Comparison of ENCODE assay signal across 8 cellular contexts in genomic region chr2:109510136-109511028, GRCh38.
A peak's percentile ranks its signal among the peaks of the same experiment; 100 is the strongest.
DNase-seq lines count a peak whose midpoint lies in the region; ATAC-seq lines count a peak whose summit lies in the region.

No MANE protein-coding gene starts in this region.

- no peaks in the 10 kb centered on the region for H3K36me3 Mint-ChIP-seq in CD4-positive, CD25-positive, alpha-beta regulatory T cell
- H3K36me3 Mint-ChIP-seq in central memory CD8-positive, alpha-beta T cell (ENCODE audit: insufficient read depth), result peaks cover 5% of the 10 kb centered on the region

- peak; percentile 57 to 60 for ATAC-seq in CD4-positive, CD25-positive, alpha-beta regulatory T cell (ENCODE audit: low read depth in 2 of 2)
- no peak for ATAC-seq in central memory CD8-positive, alpha-beta T cell (replicated peaks; ENCODE audit: extremely low read depth, poor library complexity, severe bottlenecking)
- ATAC-seq in left colon (peak; percentile 89), HG02884 (IDR thresholded peaks at IDR 0.05; ENCODE audit: unreplicated experiment) (no peak)

- no peak overlapping the region for H3K4me3 ChIP-seq in CD4-positive, CD25-positive, alpha-beta regulatory T cell (ENCODE audit: low read depth, low read length)

- peak; percentile 55 to 77 (median 75) for DNase-seq in CD4-positive, CD25-positive, alpha-beta regulatory T cell
- peak; percentile 36 for DNase-seq in GOT3 (lab: John Stamatoyannopoulos, UW)
- peak; percentile 68 for DNase-seq in NCI-H2227 (lab: John Stamatoyannopoulos, UW; ENCODE audit: unreplicated experiment)
- peak; percentile 76 for DNase-seq in activated CD4-positive, CD25-positive, alpha-beta regulatory T cell treated with anti-CD3 and anti-CD28 coated beads, Interleukin-2, amount 50 U/mL, for 72 hours
- peak; percentile 53 to 64 for DNase-seq in central memory CD8-positive, alpha-beta T cell (ENCODE audit: low spot score in 2 of 2)
- peak; percentile 63 to 88 for DNase-seq in left colon
- DNase-seq in stimulated activated CD4-positive, alpha-beta T cell treated with anti-CD3 and anti-CD28 coated beads, Interleukin-4, amount 100 ng/mL, for 24 hours, result peak; percentile 80

- H3K4me3 Mint-ChIP-seq in CD4-positive, CD25-positive, alpha-beta regulatory T cell, result no peak overlapping the region
- H3K4me3 Mint-ChIP-seq in central memory CD8-positive, alpha-beta T cell, result no peak overlapping the region

- peaks cover 0 to 15% (median 6%) of the 10 kb centered on the region in 4 donors for H3K4me1 Mint-ChIP-seq in CD4-positive, CD25-positive, alpha-beta regulatory T cell
- H3K4me1 Mint-ChIP-seq in central memory CD8-positive, alpha-beta T cell, result peaks cover 21% of the 10 kb centered on the region

- no peak overlapping the region for H3K27ac ChIP-seq in CD4-positive, CD25-positive, alpha-beta regulatory T cell (ENCODE audit: insufficient read depth, low read length, poor library complexity, severe bottlenecking)

- H3K27me3 Mint-ChIP-seq in CD4-positive, CD25-positive, alpha-beta regulatory T cell, result no peaks in the 10 kb centered on the region
- peaks cover 8% of the 10 kb centered on the region for H3K27me3 Mint-ChIP-seq in central memory CD8-positive, alpha-beta T cell

- peak overlapping the region in 1 of 3 donors; percentile 72 for H3K27ac Mint-ChIP-seq in CD4-positive, CD25-positive, alpha-beta regulatory T cell
- no peak overlapping the region for H3K27ac Mint-ChIP-seq in central memory CD8-positive, alpha-beta T cell (ENCODE audit: low read depth)

- no peaks in the 10 kb centered on the region for H3K4me1 ChIP-seq in CD4-positive, CD25-positive, alpha-beta regulatory T cell (ENCODE audit: control insufficient read depth, insufficient read depth, low read length, poor library complexity, severe bottlenecking)

- intact Hi-C loops in left colon (cut with DNase I, micrococcal nuclease), result no loop called here

- H3K36me3 ChIP-seq in CD4-positive, CD25-positive, alpha-beta regulatory T cell (ENCODE audit: control insufficient read depth, insufficient read depth, low read length), result no peaks in the 10 kb centered on the region

- H3K27me3 ChIP-seq in CD4-positive, CD25-positive, alpha-beta regulatory T cell (ENCODE audit: control insufficient read depth, insufficient read depth, low read length), result no peaks in the 10 kb centered on the region

- no peaks in the 10 kb centered on the region for H3K9me3 ChIP-seq in CD4-positive, CD25-positive, alpha-beta regulatory T cell (ENCODE audit: control insufficient read depth in 2 of 2, low read length in 2 of 2)

- no peaks in the 10 kb centered on the region for H3K9me3 Mint-ChIP-seq in CD4-positive, CD25-positive, alpha-beta regulatory T cell
- no peaks in the 10 kb centered on the region for H3K9me3 Mint-ChIP-seq in central memory CD8-positive, alpha-beta T cell

Comparison
In these comparisons a context has a peak if more than half of its experiments do, and no peak if none do; other contexts are left out.
1. ATAC-seq: peak in CD4-positive, CD25-positive, alpha-beta regulatory T cell (2 of 2) and left colon (single experiment); none in central memory CD8-positive, alpha-beta T cell (single experiment) and HG02884 (single experiment).
2. Peak in every context shown above with its lines, with median percentiles within 50 percentile points of each other: DNase-seq.